Comparison of ENCODE assay signal across 1 cellular context in the genomic region with DNA sequence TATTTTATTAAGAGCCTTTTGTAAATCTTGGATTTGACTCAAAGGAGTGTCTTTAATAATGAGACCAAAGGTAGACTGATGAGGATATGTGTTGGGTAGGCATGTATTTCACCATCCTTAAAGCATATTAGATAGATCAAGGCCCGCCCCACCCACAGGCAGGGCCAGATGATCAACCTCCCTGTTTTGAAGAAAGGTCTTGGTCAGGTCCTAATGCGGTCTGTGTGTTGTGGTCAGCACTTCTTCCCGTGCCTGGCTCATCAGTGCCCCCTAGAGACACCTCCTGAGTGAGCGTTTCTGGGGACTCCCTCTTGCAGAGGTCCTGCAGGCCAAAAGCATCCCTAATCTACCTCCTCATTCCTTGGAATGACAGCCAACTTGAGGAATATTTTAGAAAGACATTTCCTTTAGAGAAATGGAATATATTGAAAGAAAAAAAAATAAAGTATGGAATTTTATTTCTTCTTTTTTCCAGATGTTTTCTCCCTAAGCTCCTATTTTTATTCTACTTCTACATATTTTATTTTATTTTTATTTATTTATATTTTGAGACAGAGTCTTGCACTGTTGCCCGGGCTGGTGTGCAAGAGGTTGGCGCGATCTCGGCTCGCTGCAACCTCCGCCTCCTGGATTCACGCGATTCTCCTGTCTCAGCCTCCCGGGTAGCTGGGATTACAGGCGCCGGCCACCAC.
A peak's percentile ranks its signal among the peaks of the same experiment; 100 is the strongest.
TF ChIP-seq lines count a peak whose summit lies in the region.

No MANE protein-coding gene starts in this region.

TF ChIP-seq in GM12878, 131 proteins besides CTCF, POLR2A, EP300 and RAD21 (continued from another document):
- TF ChIP-seq, protein P1, sequence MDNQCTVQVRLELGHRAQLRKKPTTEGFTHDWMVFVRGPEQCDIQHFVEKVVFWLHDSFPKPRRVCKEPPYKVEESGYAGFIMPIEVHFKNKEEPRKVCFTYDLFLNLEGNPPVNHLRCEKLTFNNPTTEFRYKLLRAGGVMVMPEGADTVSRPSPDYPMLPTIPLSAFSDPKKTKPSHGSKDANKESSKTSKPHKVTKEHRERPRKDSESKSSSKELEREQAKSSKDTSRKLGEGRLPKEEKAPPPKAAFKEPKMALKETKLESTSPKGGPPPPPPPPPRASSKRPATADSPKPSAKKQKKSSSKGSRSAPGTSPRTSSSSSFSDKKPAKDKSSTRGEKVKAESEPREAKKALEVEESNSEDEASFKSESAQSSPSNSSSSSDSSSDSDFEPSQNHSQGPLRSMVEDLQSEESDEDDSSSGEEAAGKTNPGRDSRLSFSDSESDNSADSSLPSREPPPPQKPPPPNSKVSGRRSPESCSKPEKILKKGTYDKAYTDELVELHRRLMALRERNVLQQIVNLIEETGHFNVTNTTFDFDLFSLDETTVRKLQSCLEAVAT (IDR thresholded peaks at IDR 0.05) = peak; percentile 92
- TF ChIP-seq, protein P2, sequence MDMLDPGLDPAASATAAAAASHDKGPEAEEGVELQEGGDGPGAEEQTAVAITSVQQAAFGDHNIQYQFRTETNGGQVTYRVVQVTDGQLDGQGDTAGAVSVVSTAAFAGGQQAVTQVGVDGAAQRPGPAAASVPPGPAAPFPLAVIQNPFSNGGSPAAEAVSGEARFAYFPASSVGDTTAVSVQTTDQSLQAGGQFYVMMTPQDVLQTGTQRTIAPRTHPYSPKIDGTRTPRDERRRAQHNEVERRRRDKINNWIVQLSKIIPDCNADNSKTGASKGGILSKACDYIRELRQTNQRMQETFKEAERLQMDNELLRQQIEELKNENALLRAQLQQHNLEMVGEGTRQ (IDR thresholded peaks at IDR 0.05; ENCODE audit: borderline replicate concordance, low read depth, low read length) = no peak
- no peak for TF ChIP-seq SREBF2 (IDR thresholded peaks at IDR 0.05; ENCODE audit: low read length)
- TF ChIP-seq, protein P3, sequence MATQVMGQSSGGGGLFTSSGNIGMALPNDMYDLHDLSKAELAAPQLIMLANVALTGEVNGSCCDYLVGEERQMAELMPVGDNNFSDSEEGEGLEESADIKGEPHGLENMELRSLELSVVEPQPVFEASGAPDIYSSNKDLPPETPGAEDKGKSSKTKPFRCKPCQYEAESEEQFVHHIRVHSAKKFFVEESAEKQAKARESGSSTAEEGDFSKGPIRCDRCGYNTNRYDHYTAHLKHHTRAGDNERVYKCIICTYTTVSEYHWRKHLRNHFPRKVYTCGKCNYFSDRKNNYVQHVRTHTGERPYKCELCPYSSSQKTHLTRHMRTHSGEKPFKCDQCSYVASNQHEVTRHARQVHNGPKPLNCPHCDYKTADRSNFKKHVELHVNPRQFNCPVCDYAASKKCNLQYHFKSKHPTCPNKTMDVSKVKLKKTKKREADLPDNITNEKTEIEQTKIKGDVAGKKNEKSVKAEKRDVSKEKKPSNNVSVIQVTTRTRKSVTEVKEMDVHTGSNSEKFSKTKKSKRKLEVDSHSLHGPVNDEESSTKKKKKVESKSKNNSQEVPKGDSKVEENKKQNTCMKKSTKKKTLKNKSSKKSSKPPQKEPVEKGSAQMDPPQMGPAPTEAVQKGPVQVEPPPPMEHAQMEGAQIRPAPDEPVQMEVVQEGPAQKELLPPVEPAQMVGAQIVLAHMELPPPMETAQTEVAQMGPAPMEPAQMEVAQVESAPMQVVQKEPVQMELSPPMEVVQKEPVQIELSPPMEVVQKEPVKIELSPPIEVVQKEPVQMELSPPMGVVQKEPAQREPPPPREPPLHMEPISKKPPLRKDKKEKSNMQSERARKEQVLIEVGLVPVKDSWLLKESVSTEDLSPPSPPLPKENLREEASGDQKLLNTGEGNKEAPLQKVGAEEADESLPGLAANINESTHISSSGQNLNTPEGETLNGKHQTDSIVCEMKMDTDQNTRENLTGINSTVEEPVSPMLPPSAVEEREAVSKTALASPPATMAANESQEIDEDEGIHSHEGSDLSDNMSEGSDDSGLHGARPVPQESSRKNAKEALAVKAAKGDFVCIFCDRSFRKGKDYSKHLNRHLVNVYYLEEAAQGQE (IDR thresholded peaks at IDR 0.05; ENCODE audit: low read depth, low read length) = no peak
- TF ChIP-seq BACH1 (IDR thresholded peaks at IDR 0.05; ENCODE audit: borderline replicate concordance) = no peak
- TF ChIP-seq POU2F2 (IDR thresholded peaks at IDR 0.05; ENCODE audit: borderline replicate concordance, low read depth, low read length) = peak; percentile 52; the same call in 1 of the 3 replicates
- TF ChIP-seq ZNF24 (IDR thresholded peaks at IDR 0.05) = no peak; the same call in 1 of the 2 replicates
- no peak for TF ChIP-seq MXI1 (IDR thresholded peaks at IDR 0.05; ENCODE audit: low read depth, low read length)
- TF ChIP-seq IRF4 (IDR thresholded peaks at IDR 0.05; ENCODE audit: low read depth, low read length) = 0 out of 2 replicates have a peak, but pooled peaks have one; percentile 48
- TF ChIP-seq, protein P4, sequence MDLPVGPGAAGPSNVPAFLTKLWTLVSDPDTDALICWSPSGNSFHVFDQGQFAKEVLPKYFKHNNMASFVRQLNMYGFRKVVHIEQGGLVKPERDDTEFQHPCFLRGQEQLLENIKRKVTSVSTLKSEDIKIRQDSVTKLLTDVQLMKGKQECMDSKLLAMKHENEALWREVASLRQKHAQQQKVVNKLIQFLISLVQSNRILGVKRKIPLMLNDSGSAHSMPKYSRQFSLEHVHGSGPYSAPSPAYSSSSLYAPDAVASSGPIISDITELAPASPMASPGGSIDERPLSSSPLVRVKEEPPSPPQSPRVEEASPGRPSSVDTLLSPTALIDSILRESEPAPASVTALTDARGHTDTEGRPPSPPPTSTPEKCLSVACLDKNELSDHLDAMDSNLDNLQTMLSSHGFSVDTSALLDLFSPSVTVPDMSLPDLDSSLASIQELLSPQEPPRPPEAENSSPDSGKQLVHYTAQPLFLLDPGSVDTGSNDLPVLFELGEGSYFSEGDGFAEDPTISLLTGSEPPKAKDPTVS (IDR thresholded peaks at IDR 0.05; ENCODE audit: low read depth, low read length) = no peak
- no peak for TF ChIP-seq RAD51 (IDR thresholded peaks at IDR 0.05)
- TF ChIP-seq ASH2L (IDR thresholded peaks at IDR 0.05; ENCODE audit: borderline replicate concordance, low read depth) = no peak
- peak; percentile 95 for TF ChIP-seq TCF7 (IDR thresholded peaks at IDR 0.05; ENCODE audit: borderline replicate concordance)
- TF ChIP-seq KAT2A (conservative IDR thresholded peaks at IDR 0.05; ENCODE audit: control insufficient read depth, low read depth, low read length) = no peak
- TF ChIP-seq, protein P5, sequence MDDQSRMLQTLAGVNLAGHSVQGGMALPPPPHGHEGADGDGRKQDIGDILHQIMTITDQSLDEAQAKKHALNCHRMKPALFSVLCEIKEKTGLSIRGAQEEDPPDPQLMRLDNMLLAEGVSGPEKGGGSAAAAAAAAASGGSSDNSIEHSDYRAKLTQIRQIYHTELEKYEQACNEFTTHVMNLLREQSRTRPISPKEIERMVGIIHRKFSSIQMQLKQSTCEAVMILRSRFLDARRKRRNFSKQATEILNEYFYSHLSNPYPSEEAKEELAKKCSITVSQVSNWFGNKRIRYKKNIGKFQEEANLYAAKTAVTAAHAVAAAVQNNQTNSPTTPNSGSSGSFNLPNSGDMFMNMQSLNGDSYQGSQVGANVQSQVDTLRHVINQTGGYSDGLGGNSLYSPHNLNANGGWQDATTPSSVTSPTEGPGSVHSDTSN (IDR thresholded peaks at IDR 0.05; ENCODE audit: insufficient replicate concordance, low read depth, low read length) = no peak
- peak; percentile 64 for TF ChIP-seq RELA (IDR thresholded peaks at IDR 0.05; ENCODE audit: borderline replicate concordance, partially characterized antibody)
- peak; percentile 98 for TF ChIP-seq RUNX3 (IDR thresholded peaks at IDR 0.05; ENCODE audit: low read length)
- peak; percentile 49 to 58; a peak in 3 of 4 replicates for TF ChIP-seq BHLHE40 (IDR thresholded peaks at IDR 0.05; ENCODE audit: borderline replicate concordance in 1 of 2, low read depth in 2 of 2, low read length in 1 of 2)
- TF ChIP-seq, protein P6, sequence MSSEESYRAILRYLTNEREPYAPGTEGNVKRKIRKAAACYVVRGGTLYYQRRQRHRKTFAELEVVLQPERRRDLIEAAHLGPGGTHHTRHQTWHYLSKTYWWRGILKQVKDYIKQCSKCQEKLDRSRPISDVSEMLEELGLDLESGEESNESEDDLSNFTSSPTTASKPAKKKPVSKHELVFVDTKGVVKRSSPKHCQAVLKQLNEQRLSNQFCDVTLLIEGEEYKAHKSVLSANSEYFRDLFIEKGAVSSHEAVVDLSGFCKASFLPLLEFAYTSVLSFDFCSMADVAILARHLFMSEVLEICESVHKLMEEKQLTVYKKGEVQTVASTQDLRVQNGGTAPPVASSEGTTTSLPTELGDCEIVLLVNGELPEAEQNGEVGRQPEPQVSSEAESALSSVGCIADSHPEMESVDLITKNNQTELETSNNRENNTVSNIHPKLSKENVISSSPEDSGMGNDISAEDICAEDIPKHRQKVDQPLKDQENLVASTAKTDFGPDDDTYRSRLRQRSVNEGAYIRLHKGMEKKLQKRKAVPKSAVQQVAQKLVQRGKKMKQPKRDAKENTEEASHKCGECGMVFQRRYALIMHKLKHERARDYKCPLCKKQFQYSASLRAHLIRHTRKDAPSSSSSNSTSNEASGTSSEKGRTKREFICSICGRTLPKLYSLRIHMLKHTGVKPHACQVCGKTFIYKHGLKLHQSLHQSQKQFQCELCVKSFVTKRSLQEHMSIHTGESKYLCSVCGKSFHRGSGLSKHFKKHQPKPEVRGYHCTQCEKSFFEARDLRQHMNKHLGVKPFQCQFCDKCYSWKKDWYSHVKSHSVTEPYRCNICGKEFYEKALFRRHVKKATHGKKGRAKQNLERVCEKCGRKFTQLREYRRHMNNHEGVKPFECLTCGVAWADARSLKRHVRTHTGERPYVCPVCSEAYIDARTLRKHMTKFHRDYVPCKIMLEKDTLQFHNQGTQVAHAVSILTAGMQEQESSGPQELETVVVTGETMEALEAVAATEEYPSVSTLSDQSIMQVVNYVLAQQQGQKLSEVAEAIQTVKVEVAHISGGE (CRISPR knock-in tag; IDR thresholded peaks at IDR 0.05) = no peak
- no peak for TF ChIP-seq LARP7 (IDR thresholded peaks at IDR 0.05)
- no peak for TF ChIP-seq TARDBP (IDR thresholded peaks at IDR 0.05; ENCODE audit: borderline replicate concordance)
- TF ChIP-seq SUPT20H (IDR thresholded peaks at IDR 0.05; ENCODE audit: borderline replicate concordance, control insufficient read depth, low read depth, low read length) = no peak
- peak; percentile 86 for TF ChIP-seq NR2F1 (conservative IDR thresholded peaks at IDR 0.05)
- no peak for TF ChIP-seq NBN (IDR thresholded peaks at IDR 0.05)
- TF ChIP-seq RB1 (IDR thresholded peaks at IDR 0.05; ENCODE audit: borderline replicate concordance) = 0 out of 2 replicates have a peak, but pooled peaks have one; percentile 47
- peak; percentile 69 for TF ChIP-seq SMARCA5 (IDR thresholded peaks at IDR 0.05)
- TF ChIP-seq, protein P7, sequence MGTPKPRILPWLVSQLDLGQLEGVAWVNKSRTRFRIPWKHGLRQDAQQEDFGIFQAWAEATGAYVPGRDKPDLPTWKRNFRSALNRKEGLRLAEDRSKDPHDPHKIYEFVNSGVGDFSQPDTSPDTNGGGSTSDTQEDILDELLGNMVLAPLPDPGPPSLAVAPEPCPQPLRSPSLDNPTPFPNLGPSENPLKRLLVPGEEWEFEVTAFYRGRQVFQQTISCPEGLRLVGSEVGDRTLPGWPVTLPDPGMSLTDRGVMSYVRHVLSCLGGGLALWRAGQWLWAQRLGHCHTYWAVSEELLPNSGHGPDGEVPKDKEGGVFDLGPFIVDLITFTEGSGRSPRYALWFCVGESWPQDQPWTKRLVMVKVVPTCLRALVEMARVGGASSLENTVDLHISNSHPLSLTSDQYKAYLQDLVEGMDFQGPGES (IDR thresholded peaks at IDR 0.05) = no peak
- no peak for TF ChIP-seq PML (IDR thresholded peaks at IDR 0.05; ENCODE audit: low read length)
- no peak for TF ChIP-seq TAF1 (IDR thresholded peaks at IDR 0.05; ENCODE audit: borderline replicate concordance, low read depth, low read length)
- no peak for TF ChIP-seq MTA2 (IDR thresholded peaks at IDR 0.05; ENCODE audit: low read depth)
- TF ChIP-seq SIN3A (IDR thresholded peaks at IDR 0.05; ENCODE audit: low read depth, low read length) = no peak
- TF ChIP-seq ZBED1 (IDR thresholded peaks at IDR 0.05; ENCODE audit: borderline replicate concordance) = no peak
- TF ChIP-seq MYB (IDR thresholded peaks at IDR 0.05; ENCODE audit: borderline replicate concordance, low read depth, low read length) = no peak
- TF ChIP-seq ZSCAN29 (IDR thresholded peaks at IDR 0.05) = no peak
- TF ChIP-seq, protein P8, sequence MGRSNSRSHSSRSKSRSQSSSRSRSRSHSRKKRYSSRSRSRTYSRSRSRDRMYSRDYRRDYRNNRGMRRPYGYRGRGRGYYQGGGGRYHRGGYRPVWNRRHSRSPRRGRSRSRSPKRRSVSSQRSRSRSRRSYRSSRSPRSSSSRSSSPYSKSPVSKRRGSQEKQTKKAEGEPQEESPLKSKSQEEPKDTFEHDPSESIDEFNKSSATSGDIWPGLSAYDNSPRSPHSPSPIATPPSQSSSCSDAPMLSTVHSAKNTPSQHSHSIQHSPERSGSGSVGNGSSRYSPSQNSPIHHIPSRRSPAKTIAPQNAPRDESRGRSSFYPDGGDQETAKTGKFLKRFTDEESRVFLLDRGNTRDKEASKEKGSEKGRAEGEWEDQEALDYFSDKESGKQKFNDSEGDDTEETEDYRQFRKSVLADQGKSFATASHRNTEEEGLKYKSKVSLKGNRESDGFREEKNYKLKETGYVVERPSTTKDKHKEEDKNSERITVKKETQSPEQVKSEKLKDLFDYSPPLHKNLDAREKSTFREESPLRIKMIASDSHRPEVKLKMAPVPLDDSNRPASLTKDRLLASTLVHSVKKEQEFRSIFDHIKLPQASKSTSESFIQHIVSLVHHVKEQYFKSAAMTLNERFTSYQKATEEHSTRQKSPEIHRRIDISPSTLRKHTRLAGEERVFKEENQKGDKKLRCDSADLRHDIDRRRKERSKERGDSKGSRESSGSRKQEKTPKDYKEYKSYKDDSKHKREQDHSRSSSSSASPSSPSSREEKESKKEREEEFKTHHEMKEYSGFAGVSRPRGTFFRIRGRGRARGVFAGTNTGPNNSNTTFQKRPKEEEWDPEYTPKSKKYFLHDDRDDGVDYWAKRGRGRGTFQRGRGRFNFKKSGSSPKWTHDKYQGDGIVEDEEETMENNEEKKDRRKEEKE (IDR thresholded peaks at IDR 0.05) = no peak
- no peak for TF ChIP-seq CBX3 (IDR thresholded peaks at IDR 0.05; ENCODE audit: borderline replicate concordance, low read depth)
- 0 out of 2 replicates have a peak, but pooled peaks have one; percentile 52 for TF ChIP-seq YY1 (IDR thresholded peaks at IDR 0.05; ENCODE audit: low read depth, low read length)
- no peak for TF ChIP-seq SPI1 (IDR thresholded peaks at IDR 0.05; ENCODE audit: borderline replicate concordance, insufficient read depth, low read depth, low read length)
- TF ChIP-seq BCL11A (IDR thresholded peaks at IDR 0.05; ENCODE audit: low read depth, low read length) = no peak
- TF ChIP-seq FOXM1 (IDR thresholded peaks at IDR 0.05; ENCODE audit: low read depth, low read length) = 0 out of 2 replicates have a peak, but pooled peaks have one; percentile 27
